In genomic region chr21:29105218-29105617, GRCh38 we compare ENCODE assay signal across 15 cellular contexts. TPM values are rescaled to one million over a fixed set of nuclear protein-coding genes. Genes with fewer than 3 reads are reported as not detected.
DNase-seq lines count a peak whose midpoint lies in the region; ATAC-seq, FAIRE-seq and TF ChIP-seq lines count a peak whose summit lies in the region.
"Had no signal": no experiment of that assay in that cellular context is flagged by ENCODE, and none has a peak within 500 bp of the region (broad histone marks: within the 10 kb centered on the region; RNA-seq: fewer than 3 reads in every experiment).

No MANE protein-coding gene starts in this region.

- intact Hi-C loops in IMR-90 (cut with micrococcal nuclease): no loop called here
- intact Hi-C loops in K562 (cut with micrococcal nuclease): no loop called here
- intact Hi-C loops in ovary (cut with DNase I): no loop called here
- intact Hi-C loops in uterus (cut with DNase I; ENCODE audit: low total_unique reads): no loop called here
- intact Hi-C loops in left lung (cut with DNase I): no loop called here

- WGBS in IMR-90 (ENCODE audit: extremely low coverage in 2 of 2, insufficient read length in 1 of 2), 2 experiments: no CpG with 5 or more reads among the region's 3 CpGs
- 6% methylated on average over 3 of the region's 3 CpGs for WGBS in K562 (ENCODE audit: insufficient coverage, low coverage, missing lambda C conversion rate)
- WGBS in ovary, 3 donors: 50 to 64% (median 60%) methylated on average over 3 of the region's 3 CpGs

- DNase-seq in AG08395 (ENCODE audit: low spot score) (peak; percentile 13), IMR-90 (peak; percentile 63), K562 (ENCODE audit: extremely low read depth in 1 of 4, low spot score in 3 of 4) (no peak), left kidney (ENCODE audit: low read depth, low spot score) (peak; percentile 20), ovary (no peak), uterus (no peak), left lung (no peak)
- DNase-seq in NK-92 treated with Interleukin-12 subunit alpha and Interleukin-12 subunit beta, amount 100 ng/mL, for 24 hours (lab: John Stamatoyannopoulos, UW): no peak
- DNase-seq: activated CD4-positive, alpha-beta T cell treated with anti-CD3 and anti-CD28 coated beads, Interleukin-2, amount 10 ng/mL, durations not matched to agents 7 days and 5 days; AML-193; endodermal cell; hypothalamus; NCI-H1417 treated with DMSO at 0.1 percent for 48 hours had no signal

- peak overlapping the region; percentile 34; the same call in 1 of the 2 replicates for H4K5ac ChIP-seq in IMR-90 (ENCODE audit: low read depth, low read length)

- no TSS peak for BruUV-seq in IMR-90 (replicated peaks; lab: Mats Ljungman, UMichigan)
- BruUV-seq in K562 (replicated peaks; lab: Mats Ljungman, UMichigan): no TSS peak

- peak overlapping the region; percentile 83 for H2BK120ac ChIP-seq in IMR-90 (ENCODE audit: low read depth, low read length)

- peak overlapping the region; percentile 13; the same call in 1 of the 2 replicates for H3K18ac ChIP-seq in IMR-90 (ENCODE audit: low read depth, low read length)

- CTCF ChIA-PET in IMR-90 (lab: Yijun Ruan, JAX) (interaction anchor here (1.2 to 1.4 kb wide), 2 partner anchors 10 to 15 kb away, joined by 3 to 7 read pairs; no protein-coding TSS in a partner anchor), K562 (lab: Yijun Ruan, JAX; ENCODE audit: low intra/inter-chr PET ratio) (no interaction called here)

- no peak overlapping the region for H3K9ac ChIP-seq in IMR-90 (ENCODE audit: low read depth, low read length)
- no peak overlapping the region for H3K9ac ChIP-seq in K562 (ENCODE audit: insufficient read depth in 1 of 2, low read depth in 2 of 2, low read length in 2 of 2)

- no peak overlapping the region for H3K4me2 ChIP-seq in IMR-90 (ENCODE audit: low read depth, low read length)
- H3K4me2 ChIP-seq in K562 (ENCODE audit: insufficient read depth, low read length): no peak overlapping the region

- TF ChIP-seq CTCF in IMR-90 (conservative IDR thresholded peaks at IDR 0.05; ENCODE audit: low read depth, low read length) (no peak), K562 (IDR thresholded peaks at IDR 0.05 in 2 of 3, conservative IDR thresholded peaks at IDR 0.05 in 1 of 3; ENCODE audit: insufficient read depth in 2 of 3, low read depth in 1 of 3, low read length in 3 of 3) (no peak), ovary (IDR thresholded peaks at IDR 0.05) (no peak), uterus (IDR thresholded peaks at IDR 0.05) (no peak), left lung (IDR thresholded peaks at IDR 0.05) (no peak)

- peak overlapping the region; percentile 27 to 49; a peak in 2 of 4 replicates for H4K8ac ChIP-seq in IMR-90 (ENCODE audit: low read depth in 2 of 2, low read length in 2 of 2)

- H3K9me3 ChIP-seq in IMR-90 (ENCODE audit: control insufficient read depth, insufficient read depth, low read length) (no peaks in the 10 kb centered on the region), K562 (replicated peaks; ENCODE audit: control insufficient read depth, insufficient read depth, low read depth, low read length) (0 out of 2 replicates have a peak, but pooled peaks cover 2% of the 10 kb centered on the region), ovary (no peaks in the 10 kb centered on the region), uterus (no peaks in the 10 kb centered on the region), left lung (no peaks in the 10 kb centered on the region)

- H3K36me3 ChIP-seq in IMR-90 (ENCODE audit: control insufficient read depth, insufficient read depth, low read length) (no peaks in the 10 kb centered on the region), K562 (ENCODE audit: control insufficient read depth, insufficient read depth, low read length) (no peaks in the 10 kb centered on the region), ovary (no peaks in the 10 kb centered on the region), uterus (no peaks in the 10 kb centered on the region), left lung (no peaks in the 10 kb centered on the region)

- no peak for TF ChIP-seq EP300 in K562 (IDR thresholded peaks at IDR 0.05; ENCODE audit: low read length)
- no peak for TF ChIP-seq EP300 in ovary (IDR thresholded peaks at IDR 0.05)

- H3K79me2 ChIP-seq in K562 (ENCODE audit: control insufficient read depth, insufficient read depth, low read length): no peaks in the 10 kb centered on the region

- peak overlapping the region; percentile 33 for H4K91ac ChIP-seq in IMR-90 (ENCODE audit: insufficient read depth, low read depth, low read length)

- H3K27ac ChIP-seq in IMR-90 (ENCODE audit: insufficient read depth, low read length) (no peak overlapping the region), K562 (ENCODE audit: extremely low read depth, low read depth, low read length) (no peak overlapping the region), ovary (no peak overlapping the region), uterus (no peak overlapping the region), left lung (no peak overlapping the region)

- TF ChIP-seq RAD21 in IMR-90 (IDR thresholded peaks at IDR 0.05; ENCODE audit: low read length) (no peak), K562 (CRISPR knock-in tag; conservative IDR thresholded peaks at IDR 0.05 in 1 of 2, IDR thresholded peaks at IDR 0.05 in 1 of 2) (no peak)

- H3K27me3 ChIP-seq in IMR-90 (ENCODE audit: control insufficient read depth, insufficient read depth, low read length): no peaks in the 10 kb centered on the region
- peaks cover 13 to 29% of the 10 kb centered on the region in 2 experiments; a peak in 3 of 5 replicates for H3K27me3 ChIP-seq in K562 (ENCODE audit: control insufficient read depth in 2 of 2, insufficient read depth in 2 of 2, low read length in 2 of 2)
- H3K27me3 ChIP-seq in ovary: no peaks in the 10 kb centered on the region
- no peaks in the 10 kb centered on the region for H3K27me3 ChIP-seq in uterus
- no peaks in the 10 kb centered on the region for H3K27me3 ChIP-seq in left lung

- H2BK20ac ChIP-seq in IMR-90 (ENCODE audit: low read depth, low read length): peak overlapping the region; percentile 81

- no peak overlapping the region for H3K4me3 ChIP-seq in IMR-90 (ENCODE audit: insufficient read depth, low read depth, low read length)
- H3K4me3 ChIP-seq in K562: no peak overlapping the region
- H3K4me3 ChIP-seq in ovary: no peak overlapping the region
- H3K4me3 ChIP-seq in uterus: no peak overlapping the region
- H3K4me3 ChIP-seq in left lung: no peak overlapping the region

- H3K14ac ChIP-seq in IMR-90 (replicated peaks; ENCODE audit: low read depth, low read length): peak overlapping the region; percentile 91

- POLR2A ChIA-PET in IMR-90 (lab: Charles Lee; ENCODE audit: unreplicated experiment) (interaction anchor here (1.5 kb wide), 1 partner anchor 9 kb away, joined by 6 read pairs; no protein-coding TSS in a partner anchor), K562 (lab: Yijun Ruan, JAX) (interaction anchor here (0.8 to 2.6 kb wide), 4 partner anchors 10 to 33 kb away, joined by 4 to 9 read pairs (median 4); no protein-coding TSS in a partner anchor)

- H3K4me1 ChIP-seq in IMR-90 (ENCODE audit: control insufficient read depth, insufficient read depth, low read length) (peaks cover 13% of the 10 kb centered on the region; the same call in 1 of the 2 replicates), K562 (replicated peaks in 1 of 2; ENCODE audit: control insufficient read depth in 2 of 2, insufficient read depth in 2 of 2, low read length in 2 of 2) (0 out of 5 replicates have a peak, but pooled peaks cover 0 to 3% of the 10 kb centered on the region in 2 experiments), ovary (ENCODE audit: insufficient read depth) (no peaks in the 10 kb centered on the region), uterus (no peaks in the 10 kb centered on the region), left lung (no peaks in the 10 kb centered on the region)

- no peak for TF ChIP-seq POLR2A in IMR-90 (IDR thresholded peaks at IDR 0.05; ENCODE audit: low read depth, low read length)
- no peak for TF ChIP-seq POLR2A in K562 (conservative IDR thresholded peaks at IDR 0.05)
- TF ChIP-seq POLR2A in ovary (IDR thresholded peaks at IDR 0.05): no peak
- no peak for TF ChIP-seq POLR2A in uterus (IDR thresholded peaks at IDR 0.05)

- no peak for FAIRE-seq in K562 (lab: Jason Lieb, UNC)
- FAIRE-seq: GM12892, H1 had no signal

- H2AK9ac ChIP-seq in IMR-90 (replicated peaks; ENCODE audit: low read depth, low read length, poor library complexity): peak overlapping the region; percentile 60

- H3K9me1 ChIP-seq in IMR-90 (ENCODE audit: insufficient read depth, low read length) (peaks cover 9% of the 10 kb centered on the region), K562 (ENCODE audit: control insufficient read depth, insufficient read depth, low read length) (no peaks in the 10 kb centered on the region)

- in situ Hi-C loops in IMR-90 (cut with MboI; ENCODE audit: low sequenced_read_pairs) (no loop called here), K562 (cut with MboI) (loop anchor here (25.0 kb wide), 1 partner anchor 1982 kb away; no protein-coding TSS in a partner anchor)

- peak overlapping the region; percentile 64 for H3K4ac ChIP-seq in IMR-90 (ENCODE audit: low read depth, low read length)

- no peaks in the 10 kb centered on the region for H4K20me1 ChIP-seq in IMR-90 (ENCODE audit: insufficient read depth, low read length)
- H4K20me1 ChIP-seq in K562 (replicated peaks; ENCODE audit: control insufficient read depth, insufficient read depth, low read length): no peaks in the 10 kb centered on the region

- H2BK5ac ChIP-seq in IMR-90 (ENCODE audit: low read depth, low read length, poor library complexity, severe bottlenecking): peak overlapping the region; percentile 63

- H2BK15ac ChIP-seq in IMR-90 (ENCODE audit: low read depth, low read length): peak overlapping the region; percentile 87; the same call in 2 of the 3 replicates

- H3K56ac ChIP-seq in IMR-90 (ENCODE audit: extremely low read depth, insufficient read depth, low read length): no peak overlapping the region

- H3K23ac ChIP-seq in IMR-90 (ENCODE audit: low read depth, low read length): peak overlapping the region; percentile 40; the same call in 1 of the 2 replicates

- dilution Hi-C loops in IMR-90 (cut with HindIII; ENCODE audit: low sequenced_read_pairs, unreplicated experiment): no loop called here

- ATAC-seq in IMR-90 (ENCODE audit: low read depth) (peak; percentile 71), K562 (no peak), left lung (no peak)

- H2AK5ac ChIP-seq in IMR-90 (ENCODE audit: low read depth, low read length): peak overlapping the region; percentile 5; the same call in 1 of the 2 replicates

- H3K79me1 ChIP-seq in IMR-90 (ENCODE audit: low read depth in 1 of 2, low read length in 2 of 2): 0 out of 4 replicates have a peak, but pooled peaks cover 0 to 5% of the 10 kb centered on the region in 2 experiments

- H2AFZ ChIP-seq in IMR-90 (replicated peaks; ENCODE audit: low read length, poor library complexity) (peak overlapping the region; percentile 63), K562 (ENCODE audit: low read depth, low read length) (no peak overlapping the region)

RNA-seq across cellular contexts. Expression of gene MAP3K7CL, which starts 25.2 kb away (rescaled TPM):
- 21.0 and 25.3 TPM in 2 replicates for total RNA-seq in IMR-90 (2012; rRNA removed)
- 21.8 and 22.3 TPM in 2 replicates for polyA plus RNA-seq in IMR-90 (2012; rRNA removed)
- 10.0 and 17.0 TPM in 2 replicates for polyA plus RNA-seq in IMR-90 (2012; cell fraction: cytosol; rRNA removed)
- polyA plus RNA-seq in IMR-90 (2012; cell fraction: nucleus; rRNA removed; ENCODE audit: low replicate concordance): 7.6 and 12.0 TPM in 2 replicates
- total RNA-seq in K562 (2011; cell fraction: chromatin; rRNA removed; ENCODE audit: low replicate concordance): 0.14 TPM in 1 of 2 replicates, not detected in the other
- total RNA-seq in K562 (2011; cell fraction: nucleolus; rRNA removed): 0.50 TPM in 1 of 2 replicates, not detected in the other
- not detected in 2 replicates for total RNA-seq in K562 (2011; cell fraction: nucleoplasm; rRNA removed)
- not detected in 2 replicates for total RNA-seq in K562 (2014; rRNA removed)
- total RNA-seq in K562 (2014; rRNA removed; fragmentation: Illumina TruSeq; extraction: Trizol): not detected in 2 replicates
- not detected in 2 replicates for total RNA-seq in K562 (2015; rRNA removed; fragmentation: Illumina TruSeq; extraction: Trizol)
- 0.13 TPM in 1 of 2 replicates, not detected in the other for total RNA-seq in K562 (2021)
- 0.07 and 0.14 TPM in 2 replicates for polyA plus RNA-seq in K562 (2011; rRNA removed)
- 0.06 TPM in 1 of 2 replicates, not detected in the other for polyA plus RNA-seq in K562 (2011; cell fraction: cytosol; rRNA removed)
- polyA plus RNA-seq in K562 (2011; cell fraction: nucleus; rRNA removed): 0.32 TPM in 1 of 2 replicates, not detected in the other
- 0.04 and 0.12 TPM in 2 replicates for polyA plus RNA-seq in K562 (2012)
- 0.10 TPM in 1 of 2 replicates, not detected in the other for polyA plus RNA-seq in K562 (2014; fragmentation: Illumina TruSeq; extraction: Trizol)
- polyA plus RNA-seq in K562 (2014; fragmentation: Nextera tagmentation; extraction: Ambion mirVana): under 1 TPM in 1 of 2 experiments, not detected in 1; 0.15 TPM
- polyA plus RNA-seq in K562 (2014; rRNA removed): 0.13 TPM in 1 of 2 replicates, not detected in the other
- not detected in 2 replicates for polyA minus RNA-seq in K562 (2011; rRNA and poly(A)+ RNA removed)
- not detected in 2 replicates for polyA minus RNA-seq in K562 (2011; cell fraction: cytosol; rRNA and poly(A)+ RNA removed)
- not detected in 2 replicates for polyA minus RNA-seq in K562 (2011; cell fraction: nucleus; rRNA and poly(A)+ RNA removed)
- total RNA-seq in ovary: 1 to 10 TPM; 3.0 to 8.6 (median 4.4) TPM
- polyA plus RNA-seq in ovary: 10 to 100 TPM in 1 of 2 donors, 1 to 10 TPM in 1; 7.9 to 18.6 TPM
- 1 to 10 TPM; 2.3 to 7.3 (median 5.5) TPM for total RNA-seq in uterus
- total RNA-seq in left lung: 1 to 10 TPM; 5.0 to 7.7 TPM
- total RNA-seq: H1 had no signal
- polyA plus RNA-seq: H1 had no signal

RNA-seq across cellular contexts. Expression of gene CCT8, which starts 31.8 kb away (rescaled TPM):
- total RNA-seq in IMR-90 (2012; rRNA removed) (192 and 286 TPM in 2 replicates), K562 (2014; rRNA removed) (431 and 451 TPM in 2 replicates), K562 (2014; rRNA removed; fragmentation: Illumina TruSeq; extraction: Trizol) (677 and 776 TPM in 2 replicates), K562 (2015; rRNA removed; fragmentation: Illumina TruSeq; extraction: Trizol) (512 and 540 TPM in 2 replicates), K562 (2021) (573 and 579 TPM in 2 replicates), ovary (100 to 1,000 TPM in 5 of 7 donors, 10 to 100 TPM in 2; 96.9 to 116 (median 105) TPM), uterus (100 to 1,000 TPM in 2 of 4 donors, 10 to 100 TPM in 2; 34.6 to 186 (median 115) TPM), left lung (100 to 1,000 TPM; 111 to 149 TPM)
- polyA plus RNA-seq in IMR-90 (2012; rRNA removed) (147 and 172 TPM in 2 replicates), K562 (2011; rRNA removed) (523 and 739 TPM in 2 replicates), K562 (2014; fragmentation: Illumina TruSeq; extraction: Trizol) (701 and 741 TPM in 2 replicates), K562 (2014; fragmentation: Nextera tagmentation; extraction: Ambion mirVana) (1,000 to 10,000 TPM in 1 of 2 experiments, 100 to 1,000 TPM in 1; 705 to 1,153 TPM), K562 (2014; rRNA removed) (625 and 647 TPM in 2 replicates), ovary (100 to 1,000 TPM in 1 of 2 donors, 10 to 100 TPM in 1; 89.1 to 175 TPM)
- polyA plus RNA-seq in IMR-90 (2012; cell fraction: cytosol; rRNA removed): 19.9 and 42.9 TPM in 2 replicates
- 9.3 and 70.2 TPM in 2 replicates for polyA plus RNA-seq in IMR-90 (2012; cell fraction: nucleus; rRNA removed; ENCODE audit: low replicate concordance)
- 125 and 302 TPM in 2 replicates for total RNA-seq in K562 (2011; cell fraction: chromatin; rRNA removed; ENCODE audit: low replicate concordance)
- 96.4 and 110 TPM in 2 replicates for total RNA-seq in K562 (2011; cell fraction: nucleolus; rRNA removed)
- 142 and 158 TPM in 2 replicates for total RNA-seq in K562 (2011; cell fraction: nucleoplasm; rRNA removed)
- polyA plus RNA-seq in K562 (2011; cell fraction: cytosol; rRNA removed): 168 and 344 TPM in 2 replicates
- 149 and 297 TPM in 2 replicates for polyA plus RNA-seq in K562 (2011; cell fraction: nucleus; rRNA removed)
- polyA plus RNA-seq in K562 (2012): 444 and 544 TPM in 2 replicates
- 1,155 and 1,163 TPM in 2 replicates for polyA minus RNA-seq in K562 (2011; rRNA and poly(A)+ RNA removed)
- polyA minus RNA-seq in K562 (2011; cell fraction: cytosol; rRNA and poly(A)+ RNA removed): 311 and 378 TPM in 2 replicates
- 102 and 224 TPM in 2 replicates for polyA minus RNA-seq in K562 (2011; cell fraction: nucleus; rRNA and poly(A)+ RNA removed)

Comparison
In these comparisons a context has a peak if more than half of its experiments do, and no peak if none do; other contexts are left out.
1. DNase-seq: peak in AG08395 (single experiment), IMR-90 (single experiment) and left kidney (single experiment); none in K562 (0 of 4), NK-92 treated with Interleukin-12 subunit alpha and Interleukin-12 subunit beta, amount 100 ng/mL, for 24 hours (single experiment), ovary (0 of 5), uterus (0 of 2) and left lung (0 of 2).